22 cellular contexts compared by ENCODE assay signal in the genomic region with DNA sequence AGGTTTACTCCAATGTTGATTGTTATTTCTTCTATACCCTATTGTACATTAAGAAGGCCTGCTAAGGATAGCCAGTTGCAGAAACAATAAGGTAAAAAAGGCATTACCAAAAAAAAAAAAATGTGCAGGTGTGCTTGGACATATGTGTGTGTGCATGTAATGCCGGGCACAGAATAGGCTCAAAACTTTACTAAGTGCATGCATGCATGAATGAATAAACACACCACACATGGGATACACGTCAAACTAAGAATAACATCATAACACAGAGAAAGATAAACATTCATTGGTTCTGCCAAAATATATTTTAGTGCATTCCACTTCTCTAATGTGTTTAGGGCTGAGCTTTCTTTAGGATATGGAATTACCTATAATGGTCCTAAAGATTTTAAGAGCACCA.
DNase-seq lines count a peak whose midpoint lies in the region; ATAC-seq, FAIRE-seq and TF ChIP-seq lines count a peak whose summit lies in the region.
"Had no signal": no experiment of that assay in that cellular context is flagged by ENCODE, and none has a peak within 500 bp of the region (broad histone marks: within the 10 kb centered on the region; RNA-seq: fewer than 3 reads in every experiment).

No MANE protein-coding gene starts in this region.

- CTCF ChIA-PET in IMR-90 (lab: Yijun Ruan, JAX), result interaction anchor here (1.2 kb wide), 1 partner anchor 9 kb away, joined by 3 read pairs; no protein-coding TSS in a partner anchor
- CTCF ChIA-PET in activated CD8-positive, alpha-beta memory T cell treated with anti-CD3 and anti-CD28 coated beads, Interleukin-2, amount 10 ng/mL, durations not matched to agents 7 days and 5 days (lab: Charles Lee), result no interaction called here

- no peak overlapping the region for H3K56ac ChIP-seq in IMR-90 (ENCODE audit: extremely low read depth, insufficient read depth, low read length)

- no peak overlapping the region for H2BK5ac ChIP-seq in IMR-90 (ENCODE audit: low read depth, low read length, poor library complexity, severe bottlenecking)

- in situ Hi-C loops in IMR-90 (cut with MboI; ENCODE audit: low sequenced_read_pairs), result no loop called here

- H3K4me3 ChIP-seq in IMR-90 (ENCODE audit: insufficient read depth, low read depth, low read length), result no peak overlapping the region
- H3K4me3 ChIP-seq: heart left ventricle, prostate gland had no signal

- H3K27me3 Mint-ChIP-seq in activated CD8-positive, alpha-beta memory T cell treated with anti-CD3 and anti-CD28 coated beads, Interleukin-2, amount 10 ng/mL, durations not matched to agents 7 days and 5 days, result no peaks in the 10 kb centered on the region
- H3K27me3 Mint-ChIP-seq: natural killer cell treated with Interleukin-12 subunit alpha and Interleukin-12 subunit beta and Interleukin-15 and Interleukin-18, amount 100 ng/mL, for 72 hours had no signal

- no peak overlapping the region for H3K23ac ChIP-seq in IMR-90 (ENCODE audit: low read depth, low read length)

- H4K91ac ChIP-seq in IMR-90 (ENCODE audit: insufficient read depth, low read depth, low read length), result no peak overlapping the region

- no peak overlapping the region for H3K27ac Mint-ChIP-seq in activated CD8-positive, alpha-beta memory T cell treated with anti-CD3 and anti-CD28 coated beads, Interleukin-2, amount 10 ng/mL, durations not matched to agents 7 days and 5 days
- H3K27ac Mint-ChIP-seq: natural killer cell treated with Interleukin-12 subunit alpha and Interleukin-12 subunit beta and Interleukin-15 and Interleukin-18, amount 100 ng/mL, for 72 hours had no signal

- no peak overlapping the region for H2BK15ac ChIP-seq in IMR-90 (ENCODE audit: low read depth, low read length)

- peaks cover 1% of the 10 kb centered on the region; the same call in 1 of the 2 replicates for H3K36me3 ChIP-seq in IMR-90 (ENCODE audit: control insufficient read depth, insufficient read depth, low read length)
- H3K36me3 ChIP-seq: prostate gland had no signal

- no peak overlapping the region for H2AFZ ChIP-seq in IMR-90 (replicated peaks; ENCODE audit: low read length, poor library complexity)

- no peak overlapping the region for H2AK9ac ChIP-seq in IMR-90 (replicated peaks; ENCODE audit: low read depth, low read length, poor library complexity)

- H3K79me1 ChIP-seq in IMR-90 (ENCODE audit: low read depth in 1 of 2, low read length in 2 of 2), result peaks cover 27 to 62% of the 10 kb centered on the region in 2 experiments

- no CpG with 5 or more reads among the region's 2 CpGs for WGBS in IMR-90 (ENCODE audit: extremely low coverage in 2 of 2, insufficient read length in 1 of 2), 2 experiments

- no peak overlapping the region for H3K4me2 ChIP-seq in IMR-90 (ENCODE audit: low read depth, low read length)

- intact Hi-C loops in IMR-90 (cut with micrococcal nuclease), result no loop called here

- H3K9me3 Mint-ChIP-seq in activated CD8-positive, alpha-beta memory T cell treated with anti-CD3 and anti-CD28 coated beads, Interleukin-2, amount 10 ng/mL, durations not matched to agents 7 days and 5 days (ENCODE audit: low read depth), result no peaks in the 10 kb centered on the region
- H3K9me3 Mint-ChIP-seq: natural killer cell treated with Interleukin-12 subunit alpha and Interleukin-12 subunit beta and Interleukin-15 and Interleukin-18, amount 100 ng/mL, for 72 hours had no signal

- H3K18ac ChIP-seq in IMR-90 (ENCODE audit: low read depth, low read length), result no peak overlapping the region

- no peak overlapping the region for H4K5ac ChIP-seq in IMR-90 (ENCODE audit: low read depth, low read length)

- H3K9me3 ChIP-seq in IMR-90 (ENCODE audit: control insufficient read depth, insufficient read depth, low read length), result no peaks in the 10 kb centered on the region
- H3K9me3 ChIP-seq: heart left ventricle, prostate gland had no signal

- H2BK20ac ChIP-seq in IMR-90 (ENCODE audit: low read depth, low read length), result no peak overlapping the region

- H3K4me1 ChIP-seq in IMR-90 (ENCODE audit: control insufficient read depth, insufficient read depth, low read length), result peaks cover 5% of the 10 kb centered on the region
- H3K4me1 ChIP-seq: prostate gland had no signal

- no peak for TF ChIP-seq CTCF in IMR-90 (conservative IDR thresholded peaks at IDR 0.05; ENCODE audit: low read depth, low read length)

- POLR2A ChIA-PET in IMR-90 (lab: Charles Lee; ENCODE audit: unreplicated experiment), result no interaction called here

- H3K4me1 Mint-ChIP-seq in activated CD8-positive, alpha-beta memory T cell treated with anti-CD3 and anti-CD28 coated beads, Interleukin-2, amount 10 ng/mL, durations not matched to agents 7 days and 5 days, result no peaks in the 10 kb centered on the region

- no peak for TF ChIP-seq RAD21 in IMR-90 (IDR thresholded peaks at IDR 0.05; ENCODE audit: low read length)

- H4K8ac ChIP-seq in IMR-90 (ENCODE audit: low read depth in 2 of 2, low read length in 2 of 2), result no peak overlapping the region

- no peak overlapping the region for H2BK120ac ChIP-seq in IMR-90 (ENCODE audit: low read depth, low read length)

- BruUV-seq in IMR-90 (replicated peaks; lab: Mats Ljungman, UMichigan), result no TSS peak

- FAIRE-seq in GM19239 (lab: Jason Lieb, UNC), result peak; percentile 11
- FAIRE-seq: H54, islet of Langerhans had no signal

- dilution Hi-C loops in IMR-90 (cut with HindIII; ENCODE audit: low sequenced_read_pairs, unreplicated experiment), result no loop called here

- no peak overlapping the region for H2AK5ac ChIP-seq in IMR-90 (ENCODE audit: low read depth, low read length)

- peaks cover 13% of the 10 kb centered on the region; the same call in 1 of the 2 replicates for H3K9me1 ChIP-seq in IMR-90 (ENCODE audit: insufficient read depth, low read length)

- H3K14ac ChIP-seq in IMR-90 (replicated peaks; ENCODE audit: low read depth, low read length), result no peak overlapping the region

- H3K9ac ChIP-seq in IMR-90 (ENCODE audit: low read depth, low read length), result no peak overlapping the region

- DNase-seq in GM19239 (ENCODE audit: insufficient read length, low spot score) (no peak), IMR-90 (peak; percentile 14), SHP77 treated with DMSO at 0.1 percent for 48 hours (lab: John Stamatoyannopoulos, UW) (no peak)
- DNase-seq in activated CD4-positive, alpha-beta T cell treated with anti-CD3 and anti-CD28 coated beads, Interleukin-2, amount 50 U/mL, for 48 hours, result no peak
- no peak for DNase-seq in activated CD8-positive, alpha-beta memory T cell treated with anti-CD3 and anti-CD28 coated beads, Interleukin-2, amount 10 ng/mL, durations not matched to agents 7 days and 5 days
- DNase-seq: activated CD4-positive, alpha-beta T cell treated with anti-CD3 and anti-CD28 coated beads for 1 hour; effector memory CD4-positive, alpha-beta T cell; heart left ventricle; NCI-H187 treated with DMSO at 0.1 percent for 48 hours; NCI-H446 treated with DMSO at 0.1 percent for 48 hours; OCI-M1; small intestine; stimulated activated CD4-positive, alpha-beta T cell treated with anti-CD3 and anti-CD28 coated beads, Interleukin-4, amount 100 ng/mL, for 4 hours; stimulated activated CD8-positive, alpha-beta memory T cell treated with anti-CD3 and anti-CD28 coated beads, Interleukin-4, amount 100 ng/mL, for 48 hours; T1000 had no signal

- no peak for TF ChIP-seq POLR2A in IMR-90 (IDR thresholded peaks at IDR 0.05; ENCODE audit: low read depth, low read length)

- H3K27ac ChIP-seq in IMR-90 (ENCODE audit: insufficient read depth, low read length), result no peak overlapping the region
- H3K27ac ChIP-seq: heart left ventricle, prostate gland had no signal

- no peaks in the 10 kb centered on the region for H3K27me3 ChIP-seq in IMR-90 (ENCODE audit: control insufficient read depth, insufficient read depth, low read length)
- H3K27me3 ChIP-seq: heart left ventricle had no signal

- peaks cover 7% of the 10 kb centered on the region; the same call in 1 of the 2 replicates for H4K20me1 ChIP-seq in IMR-90 (ENCODE audit: insufficient read depth, low read length)

- no peaks in the 10 kb centered on the region for H3K36me3 Mint-ChIP-seq in activated CD8-positive, alpha-beta memory T cell treated with anti-CD3 and anti-CD28 coated beads, Interleukin-2, amount 10 ng/mL, durations not matched to agents 7 days and 5 days
- H3K36me3 Mint-ChIP-seq: natural killer cell treated with Interleukin-12 subunit alpha and Interleukin-12 subunit beta and Interleukin-15 and Interleukin-18, amount 100 ng/mL, for 72 hours had no signal

- ATAC-seq in GM18498 (IDR thresholded peaks at IDR 0.05; ENCODE audit: unreplicated experiment) (peak; percentile 46), HG02623 (IDR thresholded peaks at IDR 0.05; ENCODE audit: unreplicated experiment) (peak; percentile 47), IMR-90 (ENCODE audit: low read depth) (no peak), HG02938 (IDR thresholded peaks at IDR 0.05; ENCODE audit: unreplicated experiment) (no peak)
- ATAC-seq in activated CD8-positive, alpha-beta memory T cell treated with anti-CD3 and anti-CD28 coated beads, Interleukin-2, amount 10 ng/mL, durations not matched to agents 7 days and 5 days, result no peak
- ATAC-seq: heart left ventricle; natural killer cell treated with Interleukin-12 subunit alpha and Interleukin-12 subunit beta and Interleukin-15 and Interleukin-18, amount 100 ng/mL, for 72 hours had no signal

- no peak overlapping the region for H3K4me3 Mint-ChIP-seq in activated CD8-positive, alpha-beta memory T cell treated with anti-CD3 and anti-CD28 coated beads, Interleukin-2, amount 10 ng/mL, durations not matched to agents 7 days and 5 days
- H3K4me3 Mint-ChIP-seq: natural killer cell treated with Interleukin-12 subunit alpha and Interleukin-12 subunit beta and Interleukin-15 and Interleukin-18, amount 100 ng/mL, for 72 hours had no signal

- no peak overlapping the region for H3K4ac ChIP-seq in IMR-90 (ENCODE audit: low read depth, low read length)

TF ChIP-seq in IMR-90, 13 proteins besides CTCF, POLR2A, EP300 and RAD21 (continues in another document):
- TF ChIP-seq NFE2L2 (IDR thresholded peaks at IDR 0.05; ENCODE audit: low read depth, low read length) (no peak), CHD1 (IDR thresholded peaks at IDR 0.05; ENCODE audit: low read depth, low read length) (no peak), SMC3 (IDR thresholded peaks at IDR 0.05; ENCODE audit: low read depth, low read length) (no peak), MXI1 (IDR thresholded peaks at IDR 0.05; ENCODE audit: borderline replicate concordance, low read depth, low read length) (no peak), CEBPB (IDR thresholded peaks at IDR 0.05; ENCODE audit: low read depth, low read length) (no peak), BHLHE40 (IDR thresholded peaks at IDR 0.05; ENCODE audit: low read depth, low read length) (no peak)
- TF ChIP-seq, protein P1, sequence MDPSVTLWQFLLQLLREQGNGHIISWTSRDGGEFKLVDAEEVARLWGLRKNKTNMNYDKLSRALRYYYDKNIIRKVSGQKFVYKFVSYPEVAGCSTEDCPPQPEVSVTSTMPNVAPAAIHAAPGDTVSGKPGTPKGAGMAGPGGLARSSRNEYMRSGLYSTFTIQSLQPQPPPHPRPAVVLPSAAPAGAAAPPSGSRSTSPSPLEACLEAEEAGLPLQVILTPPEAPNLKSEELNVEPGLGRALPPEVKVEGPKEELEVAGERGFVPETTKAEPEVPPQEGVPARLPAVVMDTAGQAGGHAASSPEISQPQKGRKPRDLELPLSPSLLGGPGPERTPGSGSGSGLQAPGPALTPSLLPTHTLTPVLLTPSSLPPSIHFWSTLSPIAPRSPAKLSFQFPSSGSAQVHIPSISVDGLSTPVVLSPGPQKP (IDR thresholded peaks at IDR 0.05; ENCODE audit: borderline replicate concordance, low read depth, low read length), result no peak

Comparison
In these comparisons a context has a peak if more than half of its experiments do, and no peak if none do; other contexts are left out.
1. ATAC-seq: peak in GM18498 (single experiment) and HG02623 (single experiment); none in IMR-90 (single experiment), activated CD8-positive, alpha-beta memory T cell treated with anti-CD3 and anti-CD28 coated beads, Interleukin-2, amount 10 ng/mL, durations not matched to agents 7 days and 5 days (single experiment) and HG02938 (single experiment).